Comparison of ENCODE assay signal across 8 cellular contexts in the genomic region with DNA sequence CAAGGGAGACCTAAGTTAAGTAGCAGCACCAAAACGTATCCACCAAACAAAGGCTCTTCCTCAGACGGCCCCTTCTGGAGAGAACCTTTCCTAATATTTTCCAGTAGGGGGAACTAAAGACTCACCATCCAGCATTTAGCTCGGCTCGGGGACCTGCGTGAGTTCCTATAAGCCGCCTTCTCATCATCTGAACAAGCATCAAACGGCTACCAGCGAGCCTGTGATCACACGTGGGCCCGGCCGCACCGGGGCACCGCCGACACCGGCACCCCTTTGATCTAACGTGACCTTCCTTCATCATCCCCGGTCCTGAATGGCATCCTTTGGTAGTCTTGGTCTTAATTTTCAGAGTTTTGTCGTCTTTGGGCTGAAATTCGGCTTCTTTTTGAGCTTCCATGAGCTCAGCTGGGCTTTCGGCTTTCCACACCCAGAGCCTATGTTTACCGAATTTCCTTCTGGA. TPM values are rescaled to one million over a fixed set of nuclear protein-coding genes. Genes with fewer than 3 reads are reported as not detected.
DNase-seq lines count a peak whose midpoint lies in the region; ATAC-seq and TF ChIP-seq lines count a peak whose summit lies in the region.

No MANE protein-coding gene starts in this region.

- in situ Hi-C loops in astrocyte of the spinal cord (cut with HindIII; ENCODE audit: low sequenced_read_pairs) = no loop called here

- H3K36me3 ChIP-seq in hepatocyte (replicated peaks; ENCODE audit: insufficient read depth, low read depth) = no peaks in the 10 kb centered on the region

- H3K79me2 ChIP-seq in hepatocyte = peaks cover 19% of the 10 kb centered on the region

- under 1% methylated on average over 21 of the region's 21 CpGs for WGBS in hepatocyte (ENCODE audit: low lambda C conversion rate, missing lambda C conversion rate)

- no peaks in the 10 kb centered on the region for H3K9me3 ChIP-seq in hepatocyte (ENCODE audit: low read depth)

- peak overlapping the region; percentile 88 for H3K4me2 ChIP-seq in hepatocyte

- H3K27me3 ChIP-seq in HL-60 (ENCODE audit: insufficient read depth, poor library complexity, severe bottlenecking) = peaks cover 32% of the 10 kb centered on the region
- H3K27me3 ChIP-seq in hepatocyte = no peaks in the 10 kb centered on the region

- peak overlapping the region; percentile 80 for H2AFZ ChIP-seq in hepatocyte

- TF ChIP-seq CTCF in HL-60 (IDR thresholded peaks at IDR 0.05; ENCODE audit: insufficient read depth, low read length) (peak; percentile 18), astrocyte of the spinal cord (IDR thresholded peaks at IDR 0.05; ENCODE audit: low read depth, low read length) (peak; percentile 55), hepatocyte (IDR thresholded peaks at IDR 0.05; ENCODE audit: poor library complexity) (peak; percentile 86)

- no peaks in the 10 kb centered on the region for H3K4me1 ChIP-seq in hepatocyte (ENCODE audit: insufficient read depth)

- H3K27ac ChIP-seq in HL-60 (replicated peaks) (no peak overlapping the region), hepatocyte (peak overlapping the region; percentile 70)

- H3K4me3 ChIP-seq in HL-60 (replicated peaks; ENCODE audit: insufficient read depth, low read length) (no peak overlapping the region), astrocyte of the spinal cord (ENCODE audit: low read depth, low read length) (peak overlapping the region; percentile 42), hepatocyte (peak overlapping the region; percentile 30)

- no peaks in the 10 kb centered on the region for H3K9me2 ChIP-seq in hepatocyte (replicated peaks; ENCODE audit: insufficient read depth)

- ATAC-seq in GM18873 (IDR thresholded peaks at IDR 0.05; ENCODE audit: low FRiP score, unreplicated experiment) = no peak

- DNase-seq in ELR (ENCODE audit: low read depth) (peak; percentile 78), HL-60 (ENCODE audit: low read depth in 1 of 2, low spot score in 1 of 2) (peak; percentile 35 to 57), NCI-H524 treated with DMSO at 0.1 percent for 48 hours (lab: John Stamatoyannopoulos, UW) (peak; percentile 62), astrocyte of the spinal cord (ENCODE audit: low read depth, low spot score) (peak; percentile 88), hepatocyte (ENCODE audit: low spot score) (peak; percentile 91), retina (peak; percentile 95), germinal center (ENCODE audit: low spot score) (no peak)

- no peaks in the 10 kb centered on the region for H4K20me1 ChIP-seq in hepatocyte (ENCODE audit: insufficient read depth, poor library complexity, severe bottlenecking)

RNA-seq across cellular contexts. Expression of a gene that starts 1.4 kb away (rescaled TPM):
- total RNA-seq in hepatocyte = 13.0 and 14.3 TPM in 2 replicates
- 1.2 and 3.4 TPM in 2 replicates for polyA plus RNA-seq in hepatocyte

Comparison
In these comparisons a context has a peak if more than half of its experiments do, and no peak if none do; other contexts are left out.
1. CTCF ChIP-seq: peak in every context shown above with its lines; median percentile 86 in hepatocyte; 55 in astrocyte of the spinal cord; 18 in HL-60.